Comparison of ENCODE assay signal across 9 cellular contexts in genomic region chr3:114454592-114455251, GRCh38.
DNase-seq lines count a peak whose midpoint lies in the region; ATAC-seq, FAIRE-seq and TF ChIP-seq lines count a peak whose summit lies in the region.
"Had no signal": no experiment of that assay in that cellular context is flagged by ENCODE, and none has a peak within 500 bp of the region (broad histone marks: within the 10 kb centered on the region; RNA-seq: fewer than 3 reads in every experiment).

No MANE protein-coding gene starts in this region.

- peak overlapping the region; percentile 50 for H3K4me3 ChIP-seq in AG04450 (ENCODE audit: low read depth, low read length)
- peak overlapping the region; percentile 35 for H3K4me3 ChIP-seq in IMR-90 (ENCODE audit: insufficient read depth, low read depth, low read length)
- H3K4me3 ChIP-seq in kidney (ENCODE audit: low read length in 2 of 2): peak overlapping the region; percentile 51 to 66
- H3K4me3 ChIP-seq in thoracic aorta: peak overlapping the region; percentile 80

- H3K9me3 ChIP-seq in AG04450 (ENCODE audit: control insufficient read depth, insufficient read depth, low read length): no peaks in the 10 kb centered on the region
- no peaks in the 10 kb centered on the region for H3K9me3 ChIP-seq in IMR-90 (ENCODE audit: control insufficient read depth, insufficient read depth, low read length)
- no peaks in the 10 kb centered on the region for H3K9me3 ChIP-seq in kidney (ENCODE audit: control insufficient read depth in 1 of 2, low read length in 2 of 2)
- H3K9me3 ChIP-seq in thoracic aorta: no peaks in the 10 kb centered on the region

- DNase-seq in AG04450 (ENCODE audit: low read depth, low spot score): no peak
- no peak for DNase-seq in IMR-90
- peak in 37 of 56 donors; percentile 5 to 67 (median 32) for DNase-seq in amygdala (lab: John Stamatoyannopoulos, UW)
- DNase-seq in kidney: no peak
- no peak for DNase-seq in thoracic aorta (ENCODE audit: low spot score)
- DNase-seq in HTR-8/SVneo (ENCODE audit: insufficient read length, low spot score): no peak
- no peak for DNase-seq in SKM-1 (lab: John Stamatoyannopoulos, UW; ENCODE audit: unreplicated experiment)
- DNase-seq in CD14-positive monocyte (ENCODE audit: low spot score): no peak

- H3K9ac ChIP-seq in IMR-90 (ENCODE audit: low read depth, low read length) (no peak overlapping the region), kidney (ENCODE audit: low read length in 2 of 2) (peak overlapping the region; percentile 13 to 36)

- TF ChIP-seq RAD21 in IMR-90 (IDR thresholded peaks at IDR 0.05; ENCODE audit: low read length): no peak

- H3K36me3 ChIP-seq in IMR-90 (ENCODE audit: control insufficient read depth, insufficient read depth, low read length): no peaks in the 10 kb centered on the region
- no peaks in the 10 kb centered on the region for H3K36me3 ChIP-seq in kidney (ENCODE audit: control insufficient read depth in 1 of 2, insufficient read depth in 2 of 2, low read length in 2 of 2)
- no peaks in the 10 kb centered on the region for H3K36me3 ChIP-seq in thoracic aorta

- H3K18ac ChIP-seq in IMR-90 (ENCODE audit: low read depth, low read length): no peak overlapping the region; the same call in 1 of the 2 replicates

- peaks cover 0 to 1% (median 0%) of the 10 kb centered on the region in 3 donors for H3K27me3 Mint-ChIP-seq in CD14-positive monocyte (ENCODE audit: low read depth in 3 of 3)
- H3K27me3 Mint-ChIP-seq: activated naive CD8-positive, alpha-beta T cell had no signal

- no peak overlapping the region for H3K27ac Mint-ChIP-seq in CD14-positive monocyte
- H3K27ac Mint-ChIP-seq: activated naive CD8-positive, alpha-beta T cell had no signal

- POLR2A ChIA-PET in AG04450 (lab: Yijun Ruan, JAX) (interaction anchor here (0.7 kb wide), 1 partner anchor 155 kb away, joined by 4 read pairs; no protein-coding TSS in a partner anchor), IMR-90 (lab: Charles Lee; ENCODE audit: unreplicated experiment) (interaction anchor here (0.6 kb wide), 1 partner anchor 12 kb away, joined by 3 read pairs; no protein-coding TSS in a partner anchor)

- H2AFZ ChIP-seq in IMR-90 (replicated peaks; ENCODE audit: low read length, poor library complexity): peak overlapping the region; percentile 58

- no peak overlapping the region; the same call in 1 of the 2 replicates for H3K56ac ChIP-seq in IMR-90 (ENCODE audit: extremely low read depth, insufficient read depth, low read length)

- peak overlapping the region; percentile 44 for H3K23ac ChIP-seq in IMR-90 (ENCODE audit: low read depth, low read length)

- no peak overlapping the region for H4K91ac ChIP-seq in IMR-90 (ENCODE audit: insufficient read depth, low read depth, low read length)

- H4K20me1 ChIP-seq in IMR-90 (ENCODE audit: insufficient read depth, low read length): no peaks in the 10 kb centered on the region

- no peak overlapping the region for H4K5ac ChIP-seq in IMR-90 (ENCODE audit: low read depth, low read length)

- H2AK5ac ChIP-seq in IMR-90 (ENCODE audit: low read depth, low read length): no peak overlapping the region

- H3K4me1 Mint-ChIP-seq in CD14-positive monocyte: no peaks in the 10 kb centered on the region

- CTCF ChIA-PET in AG04450 (lab: Charles Lee): no interaction called here
- CTCF ChIA-PET in IMR-90 (lab: Yijun Ruan, JAX): interaction anchor here (0.7 to 0.8 kb wide), 2 partner anchors 10 to 627 kb away, joined by 4 to 6 read pairs; no protein-coding TSS in a partner anchor

- no peak for TF ChIP-seq POLR2A in IMR-90 (IDR thresholded peaks at IDR 0.05; ENCODE audit: low read depth, low read length)

- dilution Hi-C loops in IMR-90 (cut with HindIII; ENCODE audit: low sequenced_read_pairs, unreplicated experiment): no loop called here

- no peak overlapping the region for H3K14ac ChIP-seq in IMR-90 (replicated peaks; ENCODE audit: low read depth, low read length)

- H3K4me2 ChIP-seq in IMR-90 (ENCODE audit: low read depth, low read length): peak overlapping the region; percentile 96

- no peak overlapping the region for H2AK9ac ChIP-seq in IMR-90 (replicated peaks; ENCODE audit: low read depth, low read length, poor library complexity)

- H3K4me3 Mint-ChIP-seq in CD14-positive monocyte: no peak overlapping the region
- H3K4me3 Mint-ChIP-seq: activated naive CD8-positive, alpha-beta T cell had no signal

- intact Hi-C loops in IMR-90 (cut with micrococcal nuclease) (no loop called here), kidney (cut with DNase I) (no loop called here), CD14-positive monocyte (cut with micrococcal nuclease) (no loop called here)

- no peak overlapping the region for H2BK5ac ChIP-seq in IMR-90 (ENCODE audit: low read depth, low read length, poor library complexity, severe bottlenecking)

- H3K9me3 Mint-ChIP-seq in CD14-positive monocyte: no peaks in the 10 kb centered on the region

- H4K8ac ChIP-seq in IMR-90 (ENCODE audit: low read depth in 2 of 2, low read length in 2 of 2): no peak overlapping the region

- no CpG with 5 or more reads among the region's 11 CpGs for WGBS in IMR-90 (ENCODE audit: extremely low coverage in 2 of 2, insufficient read length in 1 of 2), 2 experiments

- ATAC-seq in IMR-90 (ENCODE audit: low read depth): no peak
- ATAC-seq in thoracic aorta (ENCODE audit: insufficient number of reproducible peaks, low FRiP score, low read depth): peak; percentile 34

- FAIRE-seq in kidney (lab: Jason Lieb, UNC) (no peak), HTR-8/SVneo (lab: Jason Lieb, UNC) (no peak)

- H3K9me1 ChIP-seq in IMR-90 (ENCODE audit: insufficient read depth, low read length): no peaks in the 10 kb centered on the region

- no peak for TF ChIP-seq CTCF in AG04450 (IDR thresholded peaks at IDR 0.05; ENCODE audit: low read depth, low read length)
- no peak for TF ChIP-seq CTCF in IMR-90 (conservative IDR thresholded peaks at IDR 0.05; ENCODE audit: low read depth, low read length)
- TF ChIP-seq CTCF in kidney (IDR thresholded peaks at IDR 0.05; ENCODE audit: borderline replicate concordance, extremely low read depth, insufficient read depth): peak; percentile 31
- no peak for TF ChIP-seq CTCF in thoracic aorta (IDR thresholded peaks at IDR 0.05)
- no peak for TF ChIP-seq CTCF in CD14-positive monocyte (IDR thresholded peaks at IDR 0.05)

- H3K27ac ChIP-seq in AG04450 (ENCODE audit: low read depth, low read length): no peak overlapping the region
- H3K27ac ChIP-seq in IMR-90 (ENCODE audit: insufficient read depth, low read length): no peak overlapping the region
- peak overlapping the region in 1 of 2 donors; percentile 8 for H3K27ac ChIP-seq in kidney (ENCODE audit: low read depth in 2 of 2, low read length in 2 of 2)
- H3K27ac ChIP-seq in thoracic aorta: peak overlapping the region; percentile 50

- no peak overlapping the region for H2BK20ac ChIP-seq in IMR-90 (ENCODE audit: low read depth, low read length)

- H3K79me1 ChIP-seq in IMR-90 (ENCODE audit: low read depth in 1 of 2, low read length in 2 of 2): peaks cover 7 to 28% of the 10 kb centered on the region in 2 experiments; a peak in 3 of 4 replicates

- H3K27me3 ChIP-seq in AG04450 (ENCODE audit: control insufficient read depth, insufficient read depth, low read length): no peaks in the 10 kb centered on the region
- no peaks in the 10 kb centered on the region for H3K27me3 ChIP-seq in IMR-90 (ENCODE audit: control insufficient read depth, insufficient read depth, low read length)
- H3K27me3 ChIP-seq in thoracic aorta (replicated peaks; ENCODE audit: insufficient read depth): no peaks in the 10 kb centered on the region

- in situ Hi-C loops in IMR-90 (cut with MboI; ENCODE audit: low sequenced_read_pairs): no loop called here

- H3K4me1 ChIP-seq in IMR-90 (ENCODE audit: control insufficient read depth, insufficient read depth, low read length) (peaks cover 6% of the 10 kb centered on the region), kidney (ENCODE audit: control insufficient read depth in 1 of 2, insufficient read depth in 1 of 2, low read depth in 1 of 2, low read length in 2 of 2) (peaks cover 6 to 7% of the 10 kb centered on the region in 2 donors), thoracic aorta (ENCODE audit: control insufficient read depth in 1 of 2, low read depth in 2 of 2) (peaks cover 9 to 39% of the 10 kb centered on the region in 2 donors)

- BruUV-seq in IMR-90 (replicated peaks; lab: Mats Ljungman, UMichigan): no TSS peak

- 0 out of 2 replicates have a peak overlapping the region, but pooled peaks have one; percentile 15 for H3K4ac ChIP-seq in IMR-90 (ENCODE audit: low read depth, low read length)

- peak overlapping the region; percentile 9; the same call in 1 of the 2 replicates for H2BK120ac ChIP-seq in IMR-90 (ENCODE audit: low read depth, low read length)

- no peak overlapping the region for H2BK15ac ChIP-seq in IMR-90 (ENCODE audit: low read depth, low read length)

- H3K36me3 Mint-ChIP-seq in CD14-positive monocyte: no peaks in the 10 kb centered on the region
- H3K36me3 Mint-ChIP-seq: activated naive CD8-positive, alpha-beta T cell had no signal

TF ChIP-seq in IMR-90, 13 proteins besides CTCF, POLR2A, EP300 and RAD21:
- TF ChIP-seq SMC3 (IDR thresholded peaks at IDR 0.05; ENCODE audit: low read depth, low read length) (no peak), RCOR1 (IDR thresholded peaks at IDR 0.05; ENCODE audit: insufficient replicate concordance, low read length) (no peak), CEBPB (IDR thresholded peaks at IDR 0.05; ENCODE audit: low read depth, low read length) (no peak), MXI1 (IDR thresholded peaks at IDR 0.05; ENCODE audit: borderline replicate concordance, low read depth, low read length) (no peak), FOS (IDR thresholded peaks at IDR 0.05; ENCODE audit: low read depth, low read length) (no peak), ELK1 (IDR thresholded peaks at IDR 0.05; ENCODE audit: borderline replicate concordance, low read depth, low read length) (no peak), MAFK (IDR thresholded peaks at IDR 0.05; ENCODE audit: low read depth, low read length) (no peak), CHD1 (IDR thresholded peaks at IDR 0.05; ENCODE audit: low read depth, low read length) (no peak), BHLHE40 (IDR thresholded peaks at IDR 0.05; ENCODE audit: low read depth, low read length) (no peak), NFE2L2 (IDR thresholded peaks at IDR 0.05; ENCODE audit: low read depth, low read length) (no peak), MAZ (IDR thresholded peaks at IDR 0.05; ENCODE audit: borderline replicate concordance, low read depth, low read length) (no peak)
TF ChIP-seq in IMR-90: peak in this region for 0.

Comparison
In these comparisons a context has a peak if more than half of its experiments do, and no peak if none do; other contexts are left out.
1. DNase-seq: peak in amygdala (37 of 56); none in AG04450 (single experiment), IMR-90 (single experiment), kidney (single experiment), thoracic aorta (single experiment), HTR-8/SVneo (single experiment), SKM-1 (single experiment) and CD14-positive monocyte (single experiment).
2. H3K27ac ChIP-seq: peak in thoracic aorta (2 of 2); none in AG04450 (single experiment) and IMR-90 (single experiment).
3. Peak in every context shown above with its lines, with median percentiles within 50 percentile points of each other: H3K4me3 ChIP-seq.